Comparison of ENCODE assay signal across 8 cellular contexts in the genomic region with DNA sequence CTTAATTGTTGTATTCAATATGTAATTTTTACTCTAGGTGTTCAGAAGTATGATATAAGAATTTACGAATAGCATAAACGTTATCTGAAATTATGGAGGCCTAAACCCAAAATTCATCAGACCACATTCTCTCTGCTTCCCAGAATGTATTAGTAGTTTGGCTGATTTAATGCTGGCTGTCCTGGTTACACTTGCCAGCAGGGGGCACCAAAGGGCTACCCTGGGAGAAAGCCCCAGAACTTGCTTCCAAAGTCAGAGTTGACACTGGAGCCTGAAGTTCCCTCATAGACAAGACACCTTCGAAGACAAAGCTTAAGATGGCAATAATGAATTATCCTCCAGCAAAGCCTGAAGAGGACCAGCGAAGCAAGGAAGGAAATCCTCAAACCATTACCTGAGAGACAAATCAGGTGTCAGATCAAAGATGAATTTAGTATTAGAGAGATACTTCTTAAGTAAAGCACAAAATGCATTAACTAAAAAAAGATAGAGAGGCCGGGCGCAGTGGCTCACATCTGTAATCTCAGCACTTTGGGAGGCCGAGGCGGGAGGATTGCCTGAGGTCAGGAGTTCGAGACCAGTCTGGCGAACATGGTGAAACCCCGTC. TPM values are rescaled to one million over a fixed set of nuclear protein-coding genes. Genes with fewer than 3 reads are reported as not detected.
DNase-seq lines count a peak whose midpoint lies in the region; ATAC-seq and TF ChIP-seq lines count a peak whose summit lies in the region.

No MANE protein-coding gene starts in this region.

- no peak overlapping the region for H3K27ac Mint-ChIP-seq in effector memory CD8-positive, alpha-beta T cell

- H3K27me3 ChIP-seq in osteoblast (ENCODE audit: insufficient read depth, low read length) (no peaks in the 10 kb centered on the region), uterus (no peaks in the 10 kb centered on the region)

- no peaks in the 10 kb centered on the region for H3K4me1 ChIP-seq in osteoblast (ENCODE audit: insufficient read depth, low read length)
- no peaks in the 10 kb centered on the region for H3K4me1 ChIP-seq in uterus

- H3K9me3 Mint-ChIP-seq in effector memory CD8-positive, alpha-beta T cell = no peaks in the 10 kb centered on the region

- intact Hi-C loops in uterus (cut with DNase I; ENCODE audit: low total_unique reads) = no loop called here

- H3K79me2 ChIP-seq in osteoblast (ENCODE audit: insufficient read depth, low read length) = no peaks in the 10 kb centered on the region

- H3K27ac ChIP-seq in osteoblast (ENCODE audit: low read depth, low read length) (no peak overlapping the region), uterus (no peak overlapping the region)

- no peaks in the 10 kb centered on the region for H3K9me3 ChIP-seq in osteoblast (ENCODE audit: low read depth, low read length)
- H3K9me3 ChIP-seq in uterus = no peaks in the 10 kb centered on the region

- TF ChIP-seq CTCF in LNCaP clone FGC (IDR thresholded peaks at IDR 0.05; ENCODE audit: control insufficient read depth, extremely low read depth, insufficient read depth) (peak; percentile 73), osteoblast (IDR thresholded peaks at IDR 0.05; ENCODE audit: extremely low read depth, low read depth, low read length) (peak; percentile 71), uterus (IDR thresholded peaks at IDR 0.05) (peak in 3 of 4 experiments; percentile 15 to 56 (median 34))

- no peak for ATAC-seq in activated CD4-positive, CD25-positive, alpha-beta regulatory T cell treated with anti-CD3 and anti-CD28 coated beads, Interleukin-2, amount 50 U/mL, for 24 hours
- no peak for ATAC-seq in effector memory CD8-positive, alpha-beta T cell (replicated peaks)

- H3K4me1 Mint-ChIP-seq in effector memory CD8-positive, alpha-beta T cell (ENCODE audit: low read depth in 2 of 2) = no peaks in the 10 kb centered on the region

- H3K36me3 Mint-ChIP-seq in effector memory CD8-positive, alpha-beta T cell (ENCODE audit: insufficient read depth) = no peaks in the 10 kb centered on the region

- no peak overlapping the region for H2AFZ ChIP-seq in osteoblast (ENCODE audit: low read length)

- H3K36me3 ChIP-seq in osteoblast (ENCODE audit: insufficient read depth, low read length) = no peaks in the 10 kb centered on the region
- H3K36me3 ChIP-seq in uterus = no peaks in the 10 kb centered on the region

- no peak for TF ChIP-seq POLR2A in uterus (IDR thresholded peaks at IDR 0.05)

- H3K27me3 Mint-ChIP-seq in effector memory CD8-positive, alpha-beta T cell = peaks cover 0 to 13% of the 10 kb centered on the region in 2 donors

- no peak overlapping the region for H3K4me3 Mint-ChIP-seq in effector memory CD8-positive, alpha-beta T cell

- no peaks in the 10 kb centered on the region for H4K20me1 ChIP-seq in osteoblast (ENCODE audit: insufficient read depth, low read length)

- H3K4me3 ChIP-seq in LNCaP clone FGC (ENCODE audit: low read depth, low read length) = no peak overlapping the region
- no peak overlapping the region for H3K4me3 ChIP-seq in osteoblast (ENCODE audit: insufficient read depth, low read length)
- H3K4me3 ChIP-seq in uterus = no peak overlapping the region

- peak; percentile 6 to 33 (median 24) for DNase-seq in activated CD4-positive, CD25-positive, alpha-beta regulatory T cell (lab: John Stamatoyannopoulos, UW)
- DNase-seq in LNCaP clone FGC (ENCODE audit: low read depth) (no peak), osteoblast (ENCODE audit: insufficient read length, low spot score, missing footprints) (no peak), uterus (peak in 1 of 2 donors; percentile 22), NCI-H1436 (lab: John Stamatoyannopoulos, UW) (no peak)
- peak; percentile 58 for DNase-seq in activated CD4-positive, alpha-beta T cell treated with anti-CD3 and anti-CD28 coated beads, Interleukin-2, amount 50 U/mL, for 1 hour
- DNase-seq in effector memory CD8-positive, alpha-beta T cell = peak; percentile 43 to 53 (median 45)

- H3K4me2 ChIP-seq in osteoblast (ENCODE audit: insufficient read depth, low read length) = no peak overlapping the region

RNA-seq across cellular contexts. Expression of a gene that starts 11.3 kb away (rescaled TPM):
- 1.1 and 1.5 TPM in 2 replicates for total RNA-seq in osteoblast
- total RNA-seq in uterus = 10 to 100 TPM in 1 of 4 donors, 1 to 10 TPM in 1, under 1 TPM in 2; 0.26 to 10.6 (median 1.2) TPM

RNA-seq across cellular contexts. Expression of a gene that starts 58.0 kb away (rescaled TPM):
- not detected in 2 replicates for total RNA-seq in osteoblast
- total RNA-seq in uterus = not detected

Comparison
In these comparisons a context has a peak if more than half of its experiments do, and no peak if none do; other contexts are left out.
1. DNase-seq: peak in activated CD4-positive, CD25-positive, alpha-beta regulatory T cell (4 of 4), activated CD4-positive, alpha-beta T cell treated with anti-CD3 and anti-CD28 coated beads, Interleukin-2, amount 50 U/mL, for 1 hour (single experiment) and effector memory CD8-positive, alpha-beta T cell (3 of 3); none in LNCaP clone FGC (single experiment), osteoblast (single experiment) and NCI-H1436 (single experiment).
2. Peak in every context shown above with its lines, with median percentiles within 50 percentile points of each other: CTCF ChIP-seq.